ENCODE assay signal across 1 cellular context in genomic region chr5:98773464-98774191, GRCh38.
TF ChIP-seq lines count a peak whose summit lies in the region.

A gene with protein sequence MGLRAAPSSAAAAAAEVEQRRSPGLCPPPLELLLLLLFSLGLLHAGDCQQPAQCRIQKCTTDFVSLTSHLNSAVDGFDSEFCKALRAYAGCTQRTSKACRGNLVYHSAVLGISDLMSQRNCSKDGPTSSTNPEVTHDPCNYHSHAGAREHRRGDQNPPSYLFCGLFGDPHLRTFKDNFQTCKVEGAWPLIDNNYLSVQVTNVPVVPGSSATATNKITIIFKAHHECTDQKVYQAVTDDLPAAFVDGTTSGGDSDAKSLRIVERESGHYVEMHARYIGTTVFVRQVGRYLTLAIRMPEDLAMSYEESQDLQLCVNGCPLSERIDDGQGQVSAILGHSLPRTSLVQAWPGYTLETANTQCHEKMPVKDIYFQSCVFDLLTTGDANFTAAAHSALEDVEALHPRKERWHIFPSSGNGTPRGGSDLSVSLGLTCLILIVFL (plus strand): TSS chr5:98773663. CDS start chr5:98774071, 408 bp downstream.

TF ChIP-seq in GM12878, 131 proteins besides CTCF, POLR2A, EP300 and RAD21 (continued from another document and continues in another):
- TF ChIP-seq SUPT20H (IDR thresholded peaks at IDR 0.05; ENCODE audit: borderline replicate concordance, control insufficient read depth, low read depth, low read length), result no peak
- no peak for TF ChIP-seq REST (IDR thresholded peaks at IDR 0.05; ENCODE audit: low read depth, low read length)
- TF ChIP-seq, protein P1, sequence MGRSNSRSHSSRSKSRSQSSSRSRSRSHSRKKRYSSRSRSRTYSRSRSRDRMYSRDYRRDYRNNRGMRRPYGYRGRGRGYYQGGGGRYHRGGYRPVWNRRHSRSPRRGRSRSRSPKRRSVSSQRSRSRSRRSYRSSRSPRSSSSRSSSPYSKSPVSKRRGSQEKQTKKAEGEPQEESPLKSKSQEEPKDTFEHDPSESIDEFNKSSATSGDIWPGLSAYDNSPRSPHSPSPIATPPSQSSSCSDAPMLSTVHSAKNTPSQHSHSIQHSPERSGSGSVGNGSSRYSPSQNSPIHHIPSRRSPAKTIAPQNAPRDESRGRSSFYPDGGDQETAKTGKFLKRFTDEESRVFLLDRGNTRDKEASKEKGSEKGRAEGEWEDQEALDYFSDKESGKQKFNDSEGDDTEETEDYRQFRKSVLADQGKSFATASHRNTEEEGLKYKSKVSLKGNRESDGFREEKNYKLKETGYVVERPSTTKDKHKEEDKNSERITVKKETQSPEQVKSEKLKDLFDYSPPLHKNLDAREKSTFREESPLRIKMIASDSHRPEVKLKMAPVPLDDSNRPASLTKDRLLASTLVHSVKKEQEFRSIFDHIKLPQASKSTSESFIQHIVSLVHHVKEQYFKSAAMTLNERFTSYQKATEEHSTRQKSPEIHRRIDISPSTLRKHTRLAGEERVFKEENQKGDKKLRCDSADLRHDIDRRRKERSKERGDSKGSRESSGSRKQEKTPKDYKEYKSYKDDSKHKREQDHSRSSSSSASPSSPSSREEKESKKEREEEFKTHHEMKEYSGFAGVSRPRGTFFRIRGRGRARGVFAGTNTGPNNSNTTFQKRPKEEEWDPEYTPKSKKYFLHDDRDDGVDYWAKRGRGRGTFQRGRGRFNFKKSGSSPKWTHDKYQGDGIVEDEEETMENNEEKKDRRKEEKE (IDR thresholded peaks at IDR 0.05), result 0 out of 2 replicates have a peak, but pooled peaks have one; percentile 38
- no peak for TF ChIP-seq NFXL1 (IDR thresholded peaks at IDR 0.05; ENCODE audit: borderline replicate concordance)
- TF ChIP-seq ZBTB11 (CRISPR knock-in tag; IDR thresholded peaks at IDR 0.05), result no peak
- TF ChIP-seq SMAD5 (IDR thresholded peaks at IDR 0.05; ENCODE audit: low read depth), result no peak
- TF ChIP-seq SUZ12 (IDR thresholded peaks at IDR 0.05; ENCODE audit: unreplicated experiment), result no peak
- TF ChIP-seq TCF3 (IDR thresholded peaks at IDR 0.05; ENCODE audit: borderline replicate concordance, insufficient read depth, low read depth, low read length), result no peak
- no peak for TF ChIP-seq HDAC2 (IDR thresholded peaks at IDR 0.05)
- TF ChIP-seq ZNF217 (IDR thresholded peaks at IDR 0.05), result peak; percentile 55; the same call in 1 of the 2 replicates
- TF ChIP-seq, protein P2, sequence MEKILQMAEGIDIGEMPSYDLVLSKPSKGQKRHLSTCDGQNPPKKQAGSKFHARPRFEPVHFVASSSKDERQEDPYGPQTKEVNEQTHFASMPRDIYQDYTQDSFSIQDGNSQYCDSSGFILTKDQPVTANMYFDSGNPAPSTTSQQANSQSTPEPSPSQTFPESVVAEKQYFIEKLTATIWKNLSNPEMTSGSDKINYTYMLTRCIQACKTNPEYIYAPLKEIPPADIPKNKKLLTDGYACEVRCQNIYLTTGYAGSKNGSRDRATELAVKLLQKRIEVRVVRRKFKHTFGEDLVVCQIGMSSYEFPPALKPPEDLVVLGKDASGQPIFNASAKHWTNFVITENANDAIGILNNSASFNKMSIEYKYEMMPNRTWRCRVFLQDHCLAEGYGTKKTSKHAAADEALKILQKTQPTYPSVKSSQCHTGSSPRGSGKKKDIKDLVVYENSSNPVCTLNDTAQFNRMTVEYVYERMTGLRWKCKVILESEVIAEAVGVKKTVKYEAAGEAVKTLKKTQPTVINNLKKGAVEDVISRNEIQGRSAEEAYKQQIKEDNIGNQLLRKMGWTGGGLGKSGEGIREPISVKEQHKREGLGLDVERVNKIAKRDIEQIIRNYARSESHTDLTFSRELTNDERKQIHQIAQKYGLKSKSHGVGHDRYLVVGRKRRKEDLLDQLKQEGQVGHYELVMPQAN (conservative IDR thresholded peaks at IDR 0.05), result no peak; the same call in none of the 2 replicates
- no peak for TF ChIP-seq RELA (IDR thresholded peaks at IDR 0.05; ENCODE audit: borderline replicate concordance, partially characterized antibody)
- TF ChIP-seq SRF (IDR thresholded peaks at IDR 0.05; ENCODE audit: low read depth in 2 of 2, low read length in 2 of 2), result no peak
- no peak for TF ChIP-seq SKIL (IDR thresholded peaks at IDR 0.05; ENCODE audit: low read depth, poor library complexity, severe bottlenecking)
- TF ChIP-seq ZBED1 (IDR thresholded peaks at IDR 0.05; ENCODE audit: borderline replicate concordance), result no peak
- TF ChIP-seq, protein P3, sequence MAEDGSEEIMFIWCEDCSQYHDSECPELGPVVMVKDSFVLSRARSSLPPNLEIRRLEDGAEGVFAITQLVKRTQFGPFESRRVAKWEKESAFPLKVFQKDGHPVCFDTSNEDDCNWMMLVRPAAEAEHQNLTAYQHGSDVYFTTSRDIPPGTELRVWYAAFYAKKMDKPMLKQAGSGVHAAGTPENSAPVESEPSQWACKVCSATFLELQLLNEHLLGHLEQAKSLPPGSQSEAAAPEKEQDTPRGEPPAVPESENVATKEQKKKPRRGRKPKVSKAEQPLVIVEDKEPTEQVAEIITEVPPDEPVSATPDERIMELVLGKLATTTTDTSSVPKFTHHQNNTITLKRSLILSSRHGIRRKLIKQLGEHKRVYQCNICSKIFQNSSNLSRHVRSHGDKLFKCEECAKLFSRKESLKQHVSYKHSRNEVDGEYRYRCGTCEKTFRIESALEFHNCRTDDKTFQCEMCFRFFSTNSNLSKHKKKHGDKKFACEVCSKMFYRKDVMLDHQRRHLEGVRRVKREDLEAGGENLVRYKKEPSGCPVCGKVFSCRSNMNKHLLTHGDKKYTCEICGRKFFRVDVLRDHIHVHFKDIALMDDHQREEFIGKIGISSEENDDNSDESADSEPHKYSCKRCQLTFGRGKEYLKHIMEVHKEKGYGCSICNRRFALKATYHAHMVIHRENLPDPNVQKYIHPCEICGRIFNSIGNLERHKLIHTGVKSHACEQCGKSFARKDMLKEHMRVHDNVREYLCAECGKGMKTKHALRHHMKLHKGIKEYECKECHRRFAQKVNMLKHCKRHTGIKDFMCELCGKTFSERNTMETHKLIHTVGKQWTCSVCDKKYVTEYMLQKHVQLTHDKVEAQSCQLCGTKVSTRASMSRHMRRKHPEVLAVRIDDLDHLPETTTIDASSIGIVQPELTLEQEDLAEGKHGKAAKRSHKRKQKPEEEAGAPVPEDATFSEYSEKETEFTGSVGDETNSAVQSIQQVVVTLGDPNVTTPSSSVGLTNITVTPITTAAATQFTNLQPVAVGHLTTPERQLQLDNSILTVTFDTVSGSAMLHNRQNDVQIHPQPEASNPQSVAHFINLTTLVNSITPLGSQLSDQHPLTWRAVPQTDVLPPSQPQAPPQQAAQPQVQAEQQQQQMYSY (CRISPR knock-in tag; IDR thresholded peaks at IDR 0.05), result no peak
- TF ChIP-seq IRF5 (IDR thresholded peaks at IDR 0.05; ENCODE audit: borderline replicate concordance), result no peak
- peak; percentile 61 for TF ChIP-seq CEBPZ (IDR thresholded peaks at IDR 0.05; ENCODE audit: low read depth, low read length)
- TF ChIP-seq CREB1 (IDR thresholded peaks at IDR 0.05; ENCODE audit: low read depth), result peak; percentile 73; the same call in 1 of the 2 replicates
- TF ChIP-seq RAD51 (IDR thresholded peaks at IDR 0.05), result no peak
- TF ChIP-seq STAT3 (IDR thresholded peaks at IDR 0.05; ENCODE audit: low read depth, low read length), result no peak
- TF ChIP-seq MAX (IDR thresholded peaks at IDR 0.05; ENCODE audit: low read depth, low read length), result no peak
- TF ChIP-seq HDGF (IDR thresholded peaks at IDR 0.05), result peak; percentile 54; the same call in 1 of the 2 replicates
- TF ChIP-seq KDM1A (IDR thresholded peaks at IDR 0.05; ENCODE audit: borderline replicate concordance), result no peak
